In the genomic region with DNA sequence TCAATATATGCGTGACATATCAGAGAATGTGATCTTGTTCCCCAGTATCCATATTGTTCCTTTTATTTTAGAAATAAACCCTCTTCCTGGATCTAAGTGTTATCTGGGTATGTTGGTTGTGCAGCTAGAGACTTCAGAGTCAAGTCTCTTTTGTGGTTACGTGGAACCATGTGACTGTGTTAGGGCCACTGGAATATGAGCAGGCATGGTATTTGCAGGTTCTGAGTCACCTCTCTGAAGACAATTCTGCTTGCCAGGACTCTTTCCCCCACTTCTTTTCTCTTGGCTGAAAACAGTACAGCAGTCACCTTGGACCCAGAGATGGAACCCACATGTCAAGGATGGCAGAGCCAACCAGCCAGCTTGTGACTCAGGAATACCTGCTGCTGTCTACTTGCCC, we compare ENCODE assay signal across 12 cellular contexts. TPM values are rescaled to one million over a fixed set of nuclear protein-coding genes. Genes with fewer than 3 reads are reported as not detected.
"Had no signal": no experiment of that assay in that cellular context is flagged by ENCODE, and none has a peak within 500 bp of the region (broad histone marks: within the 10 kb centered on the region; RNA-seq: fewer than 3 reads in every experiment).

No MANE protein-coding gene starts in this region.

- H3K9me3 Mint-ChIP-seq: activated CD4-positive, alpha-beta memory T cell treated with anti-CD3 and anti-CD28 coated beads for 36 hours; activated T-cell treated with anti-CD3 and anti-CD28 coated beads, Interleukin-2, amount 50 U/mL, for 4 hours; mesothelial cell of epicardium had no signal

- H3K36me3 ChIP-seq: right atrium auricular region had no signal

- H3K27ac Mint-ChIP-seq: activated CD4-positive, alpha-beta memory T cell treated with anti-CD3 and anti-CD28 coated beads for 36 hours; activated naive CD8-positive, alpha-beta T cell; mesothelial cell of epicardium had no signal

- H3K27ac ChIP-seq: coronary artery, right atrium auricular region had no signal

- DNase-seq: activated CD4-positive, alpha-beta memory T cell treated with anti-CD3 and anti-CD28 coated beads for 36 hours; activated effector memory CD4-positive, alpha-beta T cell treated with anti-CD3 and anti-CD28 coated beads, Interleukin-2, amount 50 U/mL, for 16 hours; activated T-cell treated with anti-CD3 and anti-CD28 coated beads, Interleukin-2, amount 50 U/mL, for 4 hours; effector CD4-positive, alpha-beta T cell; small intestine; trophoblast cell had no signal

- H3K4me3 ChIP-seq: coronary artery, right atrium auricular region had no signal

- H3K4me3 Mint-ChIP-seq: activated CD4-positive, alpha-beta memory T cell treated with anti-CD3 and anti-CD28 coated beads for 36 hours; activated naive CD8-positive, alpha-beta T cell; activated T-cell treated with anti-CD3 and anti-CD28 coated beads, Interleukin-2, amount 50 U/mL, for 4 hours; mesothelial cell of epicardium had no signal

- ATAC-seq: activated T-cell treated with anti-CD3 and anti-CD28 coated beads, Interleukin-2, amount 50 U/mL, for 4 hours had no signal

- H3K36me3 Mint-ChIP-seq: activated CD4-positive, alpha-beta memory T cell treated with anti-CD3 and anti-CD28 coated beads for 36 hours; activated naive CD8-positive, alpha-beta T cell; mesothelial cell of epicardium had no signal

- H3K9me3 ChIP-seq: right atrium auricular region had no signal

- H3K27me3 Mint-ChIP-seq: activated CD4-positive, alpha-beta memory T cell treated with anti-CD3 and anti-CD28 coated beads for 36 hours; activated naive CD8-positive, alpha-beta T cell had no signal

- H3K4me1 ChIP-seq: right atrium auricular region had no signal

- H3K27me3 ChIP-seq: right atrium auricular region had no signal

- H3K4me1 Mint-ChIP-seq: mesothelial cell of epicardium had no signal

RNA-seq across cellular contexts. Expression of a gene that starts 59.7 kb away (rescaled TPM):
- total RNA-seq: activated CD4-positive, alpha-beta memory T cell treated with anti-CD3 and anti-CD28 coated beads for 36 hours; cardiac septum; mesothelial cell of epicardium; T-helper 2 cell treated with Interferon-gamma antibody and Interleukin-4, amounts not matched to agents 100 ng/mL and 5 ng/mL, for 36 hours had no signal
